1 cellular context compared by ENCODE assay signal in the genomic region with DNA sequence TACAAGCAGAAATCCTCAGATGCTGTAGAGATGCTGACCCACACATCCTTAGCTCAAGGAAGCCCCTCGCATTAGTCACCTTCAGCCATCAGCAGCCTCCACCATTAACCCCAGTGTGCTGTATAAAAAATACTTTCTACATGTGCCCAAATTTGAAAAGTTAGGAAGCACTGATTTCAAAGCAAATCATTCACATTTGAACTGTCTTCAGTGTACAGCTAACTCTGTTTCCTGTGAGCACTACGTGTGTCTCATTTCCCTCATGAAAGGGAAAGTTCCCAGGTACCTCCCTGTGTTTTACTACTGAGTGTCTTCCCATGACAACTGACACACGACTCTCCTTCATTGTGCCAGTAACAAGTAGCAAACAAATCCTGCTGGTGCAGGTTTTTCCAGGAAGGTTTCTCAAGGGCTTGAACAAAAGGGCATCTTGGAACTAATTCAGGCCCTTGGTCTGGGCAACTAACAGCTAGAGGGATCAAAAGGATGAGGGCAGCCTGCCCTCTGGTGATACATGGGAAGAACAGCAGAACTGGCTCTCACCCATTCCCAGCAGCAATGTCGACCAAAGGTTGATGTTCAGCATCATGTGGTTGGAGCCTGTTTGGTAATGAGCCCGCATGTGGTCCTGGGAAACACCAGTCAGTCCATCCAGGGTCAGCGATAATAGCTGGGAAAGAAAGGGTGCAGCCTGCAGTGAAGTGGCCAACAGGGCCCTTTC.
A peak's percentile ranks its signal among the peaks of the same experiment; 100 is the strongest.
TF ChIP-seq lines count a peak whose summit lies in the region.

No MANE protein-coding gene starts in this region.

TF ChIP-seq in HepG2, 621 proteins besides CTCF, POLR2A, EP300 and RAD21 (continues in another document):
- TF ChIP-seq, protein P1, sequence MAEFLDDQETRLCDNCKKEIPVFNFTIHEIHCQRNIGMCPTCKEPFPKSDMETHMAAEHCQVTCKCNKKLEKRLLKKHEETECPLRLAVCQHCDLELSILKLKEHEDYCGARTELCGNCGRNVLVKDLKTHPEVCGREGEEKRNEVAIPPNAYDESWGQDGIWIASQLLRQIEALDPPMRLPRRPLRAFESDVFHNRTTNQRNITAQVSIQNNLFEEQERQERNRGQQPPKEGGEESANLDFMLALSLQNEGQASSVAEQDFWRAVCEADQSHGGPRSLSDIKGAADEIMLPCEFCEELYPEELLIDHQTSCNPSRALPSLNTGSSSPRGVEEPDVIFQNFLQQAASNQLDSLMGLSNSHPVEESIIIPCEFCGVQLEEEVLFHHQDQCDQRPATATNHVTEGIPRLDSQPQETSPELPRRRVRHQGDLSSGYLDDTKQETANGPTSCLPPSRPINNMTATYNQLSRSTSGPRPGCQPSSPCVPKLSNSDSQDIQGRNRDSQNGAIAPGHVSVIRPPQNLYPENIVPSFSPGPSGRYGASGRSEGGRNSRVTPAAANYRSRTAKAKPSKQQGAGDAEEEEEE (CRISPR knock-in tag; IDR thresholded peaks at IDR 0.05; ENCODE audit: borderline replicate concordance) = peak; percentile 94; the same call in 1 of the 2 replicates
- TF ChIP-seq ZNF784 (CRISPR knock-in tag; IDR thresholded peaks at IDR 0.05; ENCODE audit: borderline replicate concordance) = 0 out of 2 replicates have a peak, but pooled peaks have one; percentile 29
- TF ChIP-seq ATF6 (CRISPR knock-in tag; conservative IDR thresholded peaks at IDR 0.05) = peak; percentile 78; the same call in 1 of the 2 replicates
- peak; percentile 69 for TF ChIP-seq MNT (IDR thresholded peaks at IDR 0.05)
- TF ChIP-seq SAP130 (CRISPR knock-in tag; IDR thresholded peaks at IDR 0.05; ENCODE audit: low read depth) = peak; percentile 75
- no peak for TF ChIP-seq GLMP (CRISPR knock-in tag; IDR thresholded peaks at IDR 0.05; ENCODE audit: borderline replicate concordance)
- TF ChIP-seq ZNF777 (CRISPR knock-in tag; IDR thresholded peaks at IDR 0.05) = 0 out of 2 replicates have a peak, but pooled peaks have one; percentile 21
- TF ChIP-seq, protein P2, sequence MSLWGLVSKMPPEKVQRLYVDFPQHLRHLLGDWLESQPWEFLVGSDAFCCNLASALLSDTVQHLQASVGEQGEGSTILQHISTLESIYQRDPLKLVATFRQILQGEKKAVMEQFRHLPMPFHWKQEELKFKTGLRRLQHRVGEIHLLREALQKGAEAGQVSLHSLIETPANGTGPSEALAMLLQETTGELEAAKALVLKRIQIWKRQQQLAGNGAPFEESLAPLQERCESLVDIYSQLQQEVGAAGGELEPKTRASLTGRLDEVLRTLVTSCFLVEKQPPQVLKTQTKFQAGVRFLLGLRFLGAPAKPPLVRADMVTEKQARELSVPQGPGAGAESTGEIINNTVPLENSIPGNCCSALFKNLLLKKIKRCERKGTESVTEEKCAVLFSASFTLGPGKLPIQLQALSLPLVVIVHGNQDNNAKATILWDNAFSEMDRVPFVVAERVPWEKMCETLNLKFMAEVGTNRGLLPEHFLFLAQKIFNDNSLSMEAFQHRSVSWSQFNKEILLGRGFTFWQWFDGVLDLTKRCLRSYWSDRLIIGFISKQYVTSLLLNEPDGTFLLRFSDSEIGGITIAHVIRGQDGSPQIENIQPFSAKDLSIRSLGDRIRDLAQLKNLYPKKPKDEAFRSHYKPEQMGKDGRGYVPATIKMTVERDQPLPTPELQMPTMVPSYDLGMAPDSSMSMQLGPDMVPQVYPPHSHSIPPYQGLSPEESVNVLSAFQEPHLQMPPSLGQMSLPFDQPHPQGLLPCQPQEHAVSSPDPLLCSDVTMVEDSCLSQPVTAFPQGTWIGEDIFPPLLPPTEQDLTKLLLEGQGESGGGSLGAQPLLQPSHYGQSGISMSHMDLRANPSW (CRISPR knock-in tag; IDR thresholded peaks at IDR 0.05; ENCODE audit: borderline replicate concordance) = 0 out of 2 replicates have a peak, but pooled peaks have one; percentile 27
- TF ChIP-seq NFIC (IDR thresholded peaks at IDR 0.05; ENCODE audit: low read length) = no peak
- TF ChIP-seq RXRB (CRISPR knock-in tag; IDR thresholded peaks at IDR 0.05; ENCODE audit: borderline replicate concordance) = peak; percentile 71; the same call in 1 of the 2 replicates
- TF ChIP-seq BHLHE40 (IDR thresholded peaks at IDR 0.05; ENCODE audit: low read length) = no peak
- peak; percentile 69; the same call in 1 of the 2 replicates for TF ChIP-seq ZNF547 (CRISPR knock-in tag; IDR thresholded peaks at IDR 0.05)
- TF ChIP-seq ZNF33B (CRISPR knock-in tag; IDR thresholded peaks at IDR 0.05) = 0 out of 2 replicates have a peak, but pooled peaks have one; percentile 25
- 0 out of 2 replicates have a peak, but pooled peaks have one; percentile 60 for TF ChIP-seq ARID3A (IDR thresholded peaks at IDR 0.05; ENCODE audit: low read depth, low read length)
- no peak for TF ChIP-seq NR2F6 (IDR thresholded peaks at IDR 0.05)
- peak; percentile 43; the same call in 1 of the 2 replicates for TF ChIP-seq NR2F6 (CRISPR knock-in tag; IDR thresholded peaks at IDR 0.05)
- peak; percentile 30; the same call in 1 of the 2 replicates for TF ChIP-seq FOXK1 (CRISPR knock-in tag; IDR thresholded peaks at IDR 0.05; ENCODE audit: borderline replicate concordance, low read depth)
- TF ChIP-seq SP4 (CRISPR knock-in tag; IDR thresholded peaks at IDR 0.05) = peak; percentile 18; the same call in 1 of the 2 replicates
- peak; percentile 77; the same call in 1 of the 2 replicates for TF ChIP-seq ZNF782 (CRISPR knock-in tag; IDR thresholded peaks at IDR 0.05; ENCODE audit: borderline replicate concordance)
- no peak for TF ChIP-seq ZNF382 (CRISPR knock-in tag; IDR thresholded peaks at IDR 0.05; ENCODE audit: borderline replicate concordance)
- TF ChIP-seq ZNF660 (CRISPR knock-in tag; IDR thresholded peaks at IDR 0.05; ENCODE audit: borderline replicate concordance, low read depth) = no peak
- TF ChIP-seq, protein P3, sequence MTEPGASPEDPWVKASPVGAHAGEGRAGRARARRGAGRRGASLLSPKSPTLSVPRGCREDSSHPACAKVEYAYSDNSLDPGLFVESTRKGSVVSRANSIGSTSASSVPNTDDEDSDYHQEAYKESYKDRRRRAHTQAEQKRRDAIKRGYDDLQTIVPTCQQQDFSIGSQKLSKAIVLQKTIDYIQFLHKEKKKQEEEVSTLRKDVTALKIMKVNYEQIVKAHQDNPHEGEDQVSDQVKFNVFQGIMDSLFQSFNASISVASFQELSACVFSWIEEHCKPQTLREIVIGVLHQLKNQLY (CRISPR knock-in tag; IDR thresholded peaks at IDR 0.05) = 0 out of 2 replicates have a peak, but pooled peaks have one; percentile 15
- no peak for TF ChIP-seq ZNF674 (CRISPR knock-in tag; IDR thresholded peaks at IDR 0.05; ENCODE audit: low read depth)
- no peak for TF ChIP-seq ZKSCAN5 (CRISPR knock-in tag; IDR thresholded peaks at IDR 0.05)
- TF ChIP-seq NCOA1 (CRISPR knock-in tag; IDR thresholded peaks at IDR 0.05) = no peak
- TF ChIP-seq, protein P4, sequence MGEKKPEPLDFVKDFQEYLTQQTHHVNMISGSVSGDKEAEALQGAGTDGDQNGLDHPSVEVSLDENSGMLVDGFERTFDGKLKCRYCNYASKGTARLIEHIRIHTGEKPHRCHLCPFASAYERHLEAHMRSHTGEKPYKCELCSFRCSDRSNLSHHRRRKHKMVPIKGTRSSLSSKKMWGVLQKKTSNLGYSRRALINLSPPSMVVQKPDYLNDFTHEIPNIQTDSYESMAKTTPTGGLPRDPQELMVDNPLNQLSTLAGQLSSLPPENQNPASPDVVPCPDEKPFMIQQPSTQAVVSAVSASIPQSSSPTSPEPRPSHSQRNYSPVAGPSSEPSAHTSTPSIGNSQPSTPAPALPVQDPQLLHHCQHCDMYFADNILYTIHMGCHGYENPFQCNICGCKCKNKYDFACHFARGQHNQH (CRISPR knock-in tag; IDR thresholded peaks at IDR 0.05) = peak; percentile 51; the same call in 1 of the 2 replicates
- TF ChIP-seq THRA (CRISPR knock-in tag; IDR thresholded peaks at IDR 0.05; ENCODE audit: borderline replicate concordance) = peak; percentile 50; the same call in 1 of the 2 replicates
- TF ChIP-seq FOXC1 (CRISPR knock-in tag; IDR thresholded peaks at IDR 0.05; ENCODE audit: borderline replicate concordance) = no peak
- TF ChIP-seq, protein P5, sequence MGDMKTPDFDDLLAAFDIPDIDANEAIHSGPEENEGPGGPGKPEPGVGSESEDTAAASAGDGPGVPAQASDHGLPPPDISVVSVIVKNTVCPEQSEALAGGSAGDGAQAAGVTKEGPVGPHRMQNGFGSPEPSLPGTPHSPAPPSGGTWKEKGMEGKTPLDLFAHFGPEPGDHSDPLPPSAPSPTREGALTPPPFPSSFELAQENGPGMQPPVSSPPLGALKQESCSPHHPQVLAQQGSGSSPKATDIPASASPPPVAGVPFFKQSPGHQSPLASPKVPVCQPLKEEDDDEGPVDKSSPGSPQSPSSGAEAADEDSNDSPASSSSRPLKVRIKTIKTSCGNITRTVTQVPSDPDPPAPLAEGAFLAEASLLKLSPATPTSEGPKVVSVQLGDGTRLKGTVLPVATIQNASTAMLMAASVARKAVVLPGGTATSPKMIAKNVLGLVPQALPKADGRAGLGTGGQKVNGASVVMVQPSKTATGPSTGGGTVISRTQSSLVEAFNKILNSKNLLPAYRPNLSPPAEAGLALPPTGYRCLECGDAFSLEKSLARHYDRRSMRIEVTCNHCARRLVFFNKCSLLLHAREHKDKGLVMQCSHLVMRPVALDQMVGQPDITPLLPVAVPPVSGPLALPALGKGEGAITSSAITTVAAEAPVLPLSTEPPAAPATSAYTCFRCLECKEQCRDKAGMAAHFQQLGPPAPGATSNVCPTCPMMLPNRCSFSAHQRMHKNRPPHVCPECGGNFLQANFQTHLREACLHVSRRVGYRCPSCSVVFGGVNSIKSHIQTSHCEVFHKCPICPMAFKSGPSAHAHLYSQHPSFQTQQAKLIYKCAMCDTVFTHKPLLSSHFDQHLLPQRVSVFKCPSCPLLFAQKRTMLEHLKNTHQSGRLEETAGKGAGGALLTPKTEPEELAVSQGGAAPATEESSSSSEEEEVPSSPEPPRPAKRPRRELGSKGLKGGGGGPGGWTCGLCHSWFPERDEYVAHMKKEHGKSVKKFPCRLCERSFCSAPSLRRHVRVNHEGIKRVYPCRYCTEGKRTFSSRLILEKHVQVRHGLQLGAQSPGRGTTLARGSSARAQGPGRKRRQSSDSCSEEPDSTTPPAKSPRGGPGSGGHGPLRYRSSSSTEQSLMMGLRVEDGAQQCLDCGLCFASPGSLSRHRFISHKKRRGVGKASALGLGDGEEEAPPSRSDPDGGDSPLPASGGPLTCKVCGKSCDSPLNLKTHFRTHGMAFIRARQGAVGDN (CRISPR knock-in tag; IDR thresholded peaks at IDR 0.05) = peak; percentile 59
- TF ChIP-seq TARDBP (CRISPR knock-in tag; IDR thresholded peaks at IDR 0.05) = peak; percentile 57; the same call in 1 of the 2 replicates
- TF ChIP-seq RBFOX2 (IDR thresholded peaks at IDR 0.05; ENCODE audit: low read depth, low read length) = no peak
- no peak for TF ChIP-seq ZNF546 (CRISPR knock-in tag; conservative IDR thresholded peaks at IDR 0.05)
